2 cellular contexts compared by ENCODE assay signal in the genomic region with DNA sequence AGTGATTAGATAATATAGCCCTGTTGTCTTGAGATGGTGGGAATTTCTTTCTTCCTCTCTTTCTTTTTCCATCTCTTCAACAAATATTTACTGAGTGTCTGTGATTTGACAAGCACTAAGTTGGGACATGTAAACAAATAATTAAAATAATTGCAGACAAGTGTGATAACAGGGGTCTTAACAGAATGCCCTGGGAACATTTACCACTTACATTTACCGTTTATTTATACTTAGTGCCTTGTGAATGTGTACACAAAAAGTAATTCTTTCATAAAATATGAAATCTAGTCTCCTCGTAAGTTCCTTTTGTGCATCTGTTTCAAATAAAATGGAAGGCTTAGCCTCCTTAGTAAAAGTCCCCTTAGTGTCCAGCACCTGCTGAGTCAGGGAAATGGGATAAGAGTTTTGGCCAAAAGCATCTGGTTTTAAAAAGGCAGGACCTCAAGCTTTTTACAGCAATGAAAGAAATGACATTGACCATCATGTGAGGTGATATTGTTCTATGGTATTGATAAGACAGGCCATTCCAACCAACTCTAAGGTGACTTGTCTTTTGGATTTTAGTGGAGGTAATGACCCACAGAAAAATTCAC.
A peak's percentile ranks its signal among the peaks of the same experiment; 100 is the strongest.
TF ChIP-seq lines count a peak whose summit lies in the region.

No MANE protein-coding gene starts in this region.

TF ChIP-seq in IMR-90, 13 proteins besides CTCF, POLR2A, EP300 and RAD21:
- TF ChIP-seq MAFK (IDR thresholded peaks at IDR 0.05; ENCODE audit: low read depth, low read length) (peak; percentile 39; the same call in 1 of the 2 replicates), CEBPB (IDR thresholded peaks at IDR 0.05; ENCODE audit: low read depth, low read length) (no peak), FOS (IDR thresholded peaks at IDR 0.05; ENCODE audit: low read depth, low read length) (no peak), MAZ (IDR thresholded peaks at IDR 0.05; ENCODE audit: borderline replicate concordance, low read depth, low read length) (no peak), BHLHE40 (IDR thresholded peaks at IDR 0.05; ENCODE audit: low read depth, low read length) (no peak), RCOR1 (IDR thresholded peaks at IDR 0.05; ENCODE audit: insufficient replicate concordance, low read length) (no peak)
- TF ChIP-seq, protein P1, sequence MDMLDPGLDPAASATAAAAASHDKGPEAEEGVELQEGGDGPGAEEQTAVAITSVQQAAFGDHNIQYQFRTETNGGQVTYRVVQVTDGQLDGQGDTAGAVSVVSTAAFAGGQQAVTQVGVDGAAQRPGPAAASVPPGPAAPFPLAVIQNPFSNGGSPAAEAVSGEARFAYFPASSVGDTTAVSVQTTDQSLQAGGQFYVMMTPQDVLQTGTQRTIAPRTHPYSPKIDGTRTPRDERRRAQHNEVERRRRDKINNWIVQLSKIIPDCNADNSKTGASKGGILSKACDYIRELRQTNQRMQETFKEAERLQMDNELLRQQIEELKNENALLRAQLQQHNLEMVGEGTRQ (IDR thresholded peaks at IDR 0.05; ENCODE audit: low read depth, low read length), result no peak
- TF ChIP-seq, protein P2, sequence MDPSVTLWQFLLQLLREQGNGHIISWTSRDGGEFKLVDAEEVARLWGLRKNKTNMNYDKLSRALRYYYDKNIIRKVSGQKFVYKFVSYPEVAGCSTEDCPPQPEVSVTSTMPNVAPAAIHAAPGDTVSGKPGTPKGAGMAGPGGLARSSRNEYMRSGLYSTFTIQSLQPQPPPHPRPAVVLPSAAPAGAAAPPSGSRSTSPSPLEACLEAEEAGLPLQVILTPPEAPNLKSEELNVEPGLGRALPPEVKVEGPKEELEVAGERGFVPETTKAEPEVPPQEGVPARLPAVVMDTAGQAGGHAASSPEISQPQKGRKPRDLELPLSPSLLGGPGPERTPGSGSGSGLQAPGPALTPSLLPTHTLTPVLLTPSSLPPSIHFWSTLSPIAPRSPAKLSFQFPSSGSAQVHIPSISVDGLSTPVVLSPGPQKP (IDR thresholded peaks at IDR 0.05; ENCODE audit: borderline replicate concordance, low read depth, low read length), result no peak

TF ChIP-seq in K562, 482 proteins besides CTCF, POLR2A, EP300 and RAD21:
- TF ChIP-seq TAL1 (IDR thresholded peaks at IDR 0.05) (no peak), C11orf30 (IDR thresholded peaks at IDR 0.05; ENCODE audit: low read depth) (peak; percentile 6; the same call in 1 of the 2 replicates), NCOA4 (IDR thresholded peaks at IDR 0.05; ENCODE audit: partially characterized antibody) (no peak), MAFG (tag; conservative IDR thresholded peaks at IDR 0.05) (0 out of 2 replicates have a peak, but pooled peaks have one; percentile 13)
TF ChIP-seq in K562: peak in this region for 2.
